18 cellular contexts compared by ENCODE assay signal in the genomic region with DNA sequence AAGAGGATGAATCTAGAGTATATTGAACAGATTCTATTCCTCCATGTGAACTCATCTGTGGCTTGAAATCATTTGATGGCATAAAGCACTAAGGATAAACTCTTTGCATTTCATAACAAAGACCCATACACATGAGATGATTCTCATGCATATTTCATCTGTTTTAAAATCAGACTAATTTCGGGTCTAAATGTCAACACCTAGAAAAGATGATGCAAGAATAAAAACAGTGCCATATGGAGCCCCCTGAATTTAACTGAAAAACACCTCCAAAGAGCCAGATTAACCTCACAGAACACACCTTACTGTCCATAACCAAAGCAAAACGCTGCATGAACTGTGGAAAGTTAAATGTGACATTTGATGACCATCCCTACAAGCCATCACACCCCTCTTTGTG.
"Had no signal": no experiment of that assay in that cellular context is flagged by ENCODE, and none has a peak within 500 bp of the region (broad histone marks: within the 10 kb centered on the region; RNA-seq: fewer than 3 reads in every experiment).

No MANE protein-coding gene starts in this region.

- H3K4me3 ChIP-seq: body of pancreas, esophagus squamous epithelium had no signal

- H3K36me3 ChIP-seq: esophagus squamous epithelium had no signal

- H3K9me3 Mint-ChIP-seq: activated CD4-positive, alpha-beta memory T cell treated with anti-CD3 and anti-CD28 coated beads, Interleukin-2, amount 10 ng/mL, durations not matched to agents 7 days and 5 days; activated naive CD8-positive, alpha-beta T cell treated with anti-CD3 and anti-CD28 coated beads for 36 hours; nephron progenitor cell; type B pancreatic cell had no signal

- ATAC-seq: activated CD8-positive, alpha-beta memory T cell treated with anti-CD3 and anti-CD28 coated beads, Interleukin-2, amount 10 ng/mL, durations not matched to agents 7 days and 5 days; body of pancreas had no signal

- H3K27me3 ChIP-seq: body of pancreas, esophagus squamous epithelium had no signal

- H3K27ac ChIP-seq: body of pancreas, esophagus squamous epithelium had no signal

- H3K9me3 ChIP-seq: body of pancreas, esophagus squamous epithelium had no signal

- H3K36me3 Mint-ChIP-seq: activated CD8-positive, alpha-beta memory T cell treated with anti-CD3 and anti-CD28 coated beads, Interleukin-2, amount 10 ng/mL, durations not matched to agents 7 days and 5 days; activated naive CD8-positive, alpha-beta T cell treated with anti-CD3 and anti-CD28 coated beads for 36 hours; immature natural killer cell; type B pancreatic cell had no signal

- H3K27ac Mint-ChIP-seq: activated CD4-positive, alpha-beta memory T cell treated with anti-CD3 and anti-CD28 coated beads, Interleukin-2, amount 10 ng/mL, durations not matched to agents 7 days and 5 days; activated CD8-positive, alpha-beta memory T cell treated with anti-CD3 and anti-CD28 coated beads, Interleukin-2, amount 10 ng/mL, durations not matched to agents 7 days and 5 days; activated naive CD8-positive, alpha-beta T cell treated with anti-CD3 and anti-CD28 coated beads for 36 hours; dendritic cell treated with granulocyte-macrophage colony-stimulating factor and Interleukin-4, amounts not matched to agents 40 ng/mL and 50 ng/mL, for 4 days; immature natural killer cell; nephron progenitor cell; progenitor cell of endocrine pancreas; type B pancreatic cell had no signal

- DNase-seq: activated CD4-positive, alpha-beta memory T cell treated with anti-CD3 and anti-CD28 coated beads, Interleukin-2, amount 10 ng/mL, durations not matched to agents 7 days and 5 days; activated CD4-positive, alpha-beta T cell treated with anti-CD3 and anti-CD28 coated beads for 4 hours; activated CD8-positive, alpha-beta memory T cell treated with anti-CD3 and anti-CD28 coated beads, Interleukin-2, amount 10 ng/mL, durations not matched to agents 7 days and 5 days; activated naive CD8-positive, alpha-beta T cell treated with anti-CD3 and anti-CD28 coated beads for 36 hours; amniotic stem cell; body of pancreas; effector memory CD4-positive, alpha-beta T cell; esophagus squamous epithelium; immature natural killer cell; kidney glomerular epithelial cell; left ventricle myocardium superior; nephron progenitor cell; stimulated activated CD4-positive, alpha-beta T cell treated with anti-CD3 and anti-CD28 coated beads, Interleukin-2, amount 100 ng/mL, for 24 hours; stimulated activated naive CD4-positive, alpha-beta T cell treated with Interleukin-2 at 50 U/mL for 16 hours; SW 1271 had no signal
